Comparison of ENCODE assay signal across 13 cellular contexts in the genomic region with DNA sequence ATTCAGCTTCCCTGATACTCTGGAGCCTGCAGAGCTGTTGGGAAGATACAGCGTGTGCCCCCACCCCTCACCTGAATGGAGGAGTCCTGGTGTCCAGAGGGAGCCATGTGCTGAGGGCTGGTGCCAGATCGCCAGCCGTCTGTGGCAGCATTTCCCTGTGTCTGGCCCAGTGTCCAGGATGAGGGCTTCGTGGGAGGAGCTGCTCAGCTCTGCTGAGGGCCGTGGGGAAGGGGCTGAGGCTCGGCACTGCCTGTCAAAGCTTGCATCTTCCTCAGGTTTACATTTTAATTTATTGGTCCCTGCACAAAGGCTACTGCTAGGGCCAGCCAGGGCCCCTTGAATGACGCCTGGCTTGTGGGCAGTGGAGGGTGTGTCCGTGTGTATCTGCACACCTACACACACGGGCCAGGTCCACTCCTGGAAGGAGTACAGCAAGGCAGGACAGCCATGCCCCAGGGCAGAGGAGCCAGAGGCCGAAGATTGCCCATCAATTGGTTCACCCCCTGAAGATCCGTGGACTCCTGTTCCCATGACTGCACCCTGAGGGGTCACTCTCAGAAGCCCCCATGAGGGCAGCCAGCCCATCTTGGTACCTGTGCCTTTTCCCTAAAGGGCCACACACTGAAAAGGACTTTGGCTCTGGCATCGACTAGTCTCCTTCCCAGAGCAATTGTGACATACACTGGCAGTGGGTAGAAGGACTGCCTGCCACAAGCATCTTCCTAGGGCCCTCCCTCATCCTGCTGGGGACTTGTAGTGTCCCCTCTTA.
DNase-seq lines count a peak whose midpoint lies in the region; ATAC-seq and TF ChIP-seq lines count a peak whose summit lies in the region.
"Had no signal": no experiment of that assay in that cellular context is flagged by ENCODE, and none has a peak within 500 bp of the region (broad histone marks: within the 10 kb centered on the region; RNA-seq: fewer than 3 reads in every experiment).

No MANE protein-coding gene starts in this region.

- H3K27me3 Mint-ChIP-seq in stimulated activated naive CD8-positive, alpha-beta T cell treated with anti-CD3 and anti-CD28 coated beads, Interleukin-15, amount 100 ng/mL, for 72 hours: no peaks in the 10 kb centered on the region
- H3K27me3 Mint-ChIP-seq: CD4-positive, alpha-beta memory T cell had no signal

- H3K23ac ChIP-seq in neuronal stem cell (ENCODE audit: low read depth, low read length, poor library complexity): no peak overlapping the region

- H3K27me3 ChIP-seq in body of pancreas (no peaks in the 10 kb centered on the region), heart right ventricle (no peaks in the 10 kb centered on the region), neuronal stem cell (ENCODE audit: control insufficient read depth in 3 of 3, insufficient read depth in 3 of 3, low read depth in 1 of 3, low read length in 3 of 3) (peaks cover 0 to 3% (median 0%) of the 10 kb centered on the region in 3 experiments), upper lobe of right lung (no peaks in the 10 kb centered on the region)

- peak overlapping the region; percentile 40 for H2AK5ac ChIP-seq in neuronal stem cell (ENCODE audit: low read depth, low read length)

- no peak overlapping the region for H3K4me3 Mint-ChIP-seq in stimulated activated naive CD8-positive, alpha-beta T cell treated with anti-CD3 and anti-CD28 coated beads, Interleukin-15, amount 100 ng/mL, for 72 hours
- H3K4me3 Mint-ChIP-seq: CD4-positive, alpha-beta memory T cell had no signal

- H3K9me3 ChIP-seq in body of pancreas (no peaks in the 10 kb centered on the region), heart right ventricle (no peaks in the 10 kb centered on the region), neuronal stem cell (replicated peaks in 1 of 2; ENCODE audit: control insufficient read depth in 2 of 2, insufficient read depth in 1 of 2, low read depth in 1 of 2, low read length in 2 of 2) (no peaks in the 10 kb centered on the region), upper lobe of right lung (no peaks in the 10 kb centered on the region)
- H3K9me3 ChIP-seq: psoas muscle had no signal

- H3K36me3 ChIP-seq in body of pancreas (replicated peaks in 1 of 2; ENCODE audit: insufficient read depth in 1 of 2, low read depth in 2 of 2): no peaks in the 10 kb centered on the region
- H3K36me3 ChIP-seq in heart right ventricle: peaks cover 0 to 3% (median 0%) of the 10 kb centered on the region in 9 donors
- no peaks in the 10 kb centered on the region for H3K36me3 ChIP-seq in neuronal stem cell (replicated peaks in 1 of 2; ENCODE audit: control insufficient read depth in 2 of 2, insufficient read depth in 2 of 2, low read length in 2 of 2)
- H3K36me3 ChIP-seq in upper lobe of right lung: peaks cover under 1% of the 10 kb centered on the region

- H4K91ac ChIP-seq in neuronal stem cell (ENCODE audit: low read depth, low read length, poor library complexity): no peak overlapping the region

- H3K79me1 ChIP-seq in neuronal stem cell (ENCODE audit: low read depth, low read length): no peaks in the 10 kb centered on the region

- TF ChIP-seq CTCF in body of pancreas (IDR thresholded peaks at IDR 0.05) (no peak), heart right ventricle (IDR thresholded peaks at IDR 0.05) (no peak), upper lobe of right lung (IDR thresholded peaks at IDR 0.05) (no peak)

- no peaks in the 10 kb centered on the region for H3K9me3 Mint-ChIP-seq in stimulated activated naive CD8-positive, alpha-beta T cell treated with anti-CD3 and anti-CD28 coated beads, Interleukin-15, amount 100 ng/mL, for 72 hours
- H3K9me3 Mint-ChIP-seq: CD4-positive, alpha-beta memory T cell had no signal

- H3K4me1 Mint-ChIP-seq in stimulated activated naive CD8-positive, alpha-beta T cell treated with anti-CD3 and anti-CD28 coated beads, Interleukin-15, amount 100 ng/mL, for 72 hours: no peaks in the 10 kb centered on the region

- no peak overlapping the region for H3K27ac Mint-ChIP-seq in stimulated activated naive CD8-positive, alpha-beta T cell treated with anti-CD3 and anti-CD28 coated beads, Interleukin-15, amount 100 ng/mL, for 72 hours

- H3K9ac ChIP-seq in neuronal stem cell (ENCODE audit: low read depth, low read length, poor library complexity): no peak overlapping the region

- DNase-seq in body of pancreas (no peak), heart right ventricle (no peak), neuronal stem cell (ENCODE audit: low spot score) (no peak), upper lobe of right lung (no peak), A172 (ENCODE audit: low spot score) (no peak), COLO829 (ENCODE audit: low spot score) (no peak)
- no peak for DNase-seq in stimulated activated naive CD8-positive, alpha-beta T cell treated with anti-CD3 and anti-CD28 coated beads, Interleukin-15, amount 100 ng/mL, for 72 hours
- DNase-seq: activated CD4-positive, alpha-beta T cell treated with anti-CD3 and anti-CD28 coated beads, Interleukin-2, amount 50 U/mL, for 1 hour; CD4-positive, alpha-beta memory T cell; midbrain; psoas muscle; stimulated activated CD4-positive, alpha-beta T cell treated with anti-CD3 and anti-CD28 coated beads, Interleukin-2, amount 100 ng/mL, for 48 hours had no signal

- H3K4me2 ChIP-seq in neuronal stem cell (ENCODE audit: insufficient read depth, low read length, poor library complexity, severe bottlenecking): no peak overlapping the region

- H3K4me3 ChIP-seq in body of pancreas (no peak overlapping the region), heart right ventricle (no peak overlapping the region), neuronal stem cell (ENCODE audit: low read length in 2 of 2) (no peak overlapping the region), upper lobe of right lung (no peak overlapping the region)
- H3K4me3 ChIP-seq: K562, psoas muscle had no signal

- no peak overlapping the region for H3K14ac ChIP-seq in neuronal stem cell (ENCODE audit: low read length)

- H3K4ac ChIP-seq in neuronal stem cell (ENCODE audit: low read length): no peak overlapping the region

- no peak overlapping the region for H2BK5ac ChIP-seq in neuronal stem cell (ENCODE audit: low read length)

- no peak for TF ChIP-seq POLR2A in body of pancreas (IDR thresholded peaks at IDR 0.05)

- WGBS in body of pancreas, 2 donors: 35 to 58% methylated on average over 8 to 12 of the region's 12 CpGs
- 65% methylated on average over 12 of the region's 12 CpGs for WGBS in heart right ventricle, 2 donors
- WGBS in neuronal stem cell (ENCODE audit: extremely low coverage in 2 of 2, insufficient read length in 2 of 2, insufficient replicate concordance in 1 of 2), 2 donors: no CpG with 5 or more reads among the region's 12 CpGs

- ATAC-seq in body of pancreas (no peak), heart right ventricle (peak in 6 of 8 donors; percentile 25 to 59 (median 36)), upper lobe of right lung (peak; percentile 18)
- no peak for ATAC-seq in stimulated activated naive CD8-positive, alpha-beta T cell treated with anti-CD3 and anti-CD28 coated beads, Interleukin-15, amount 100 ng/mL, for 72 hours
- ATAC-seq: K562 had no signal

- H3K18ac ChIP-seq in neuronal stem cell (ENCODE audit: low read length): peak overlapping the region; percentile 23

- peak overlapping the region; percentile 2 for H2BK15ac ChIP-seq in neuronal stem cell (ENCODE audit: low read length)

- H3K27ac ChIP-seq in body of pancreas (peak overlapping the region in 3 of 4 donors; percentile 8 to 69 (median 26)), heart right ventricle (peak overlapping the region in 4 of 10 donors; percentile 1 to 48 (median 24)), neuronal stem cell (replicated peaks; ENCODE audit: low read length) (no peak overlapping the region), upper lobe of right lung (peak overlapping the region; percentile 36)
- H3K27ac ChIP-seq: psoas muscle had no signal

- peak overlapping the region; percentile 53 for H2AFZ ChIP-seq in neuronal stem cell (ENCODE audit: low read length)

- H2BK12ac ChIP-seq in neuronal stem cell (ENCODE audit: low read length): no peak overlapping the region

- H3K4me1 ChIP-seq in body of pancreas: peaks cover 22% of the 10 kb centered on the region
- H3K4me1 ChIP-seq in heart right ventricle: peaks cover 0 to 20% (median 10%) of the 10 kb centered on the region in 9 donors
- peaks cover 2 to 4% of the 10 kb centered on the region in 2 donors for H3K4me1 ChIP-seq in neuronal stem cell (ENCODE audit: control insufficient read depth in 2 of 2, insufficient read depth in 1 of 2, low read depth in 1 of 2, low read length in 2 of 2)
- H3K4me1 ChIP-seq in upper lobe of right lung: peaks cover 19% of the 10 kb centered on the region
- H3K4me1 ChIP-seq: psoas muscle had no signal

- intact Hi-C loops in body of pancreas (cut with DNase I) (loop anchor here (10.0 kb wide), 1 partner anchor 465 kb away; no protein-coding TSS in a partner anchor), heart right ventricle (cut with DNase I) (loop anchor here in 1 of 10 donors (10.0 kb wide), 1 partner anchor 475 kb away; no protein-coding TSS in a partner anchor), upper lobe of right lung (cut with DNase I) (loop anchor here (10.0 kb wide), 1 partner anchor 475 kb away; no protein-coding TSS in a partner anchor)

- no peak overlapping the region for H4K8ac ChIP-seq in neuronal stem cell (ENCODE audit: low read depth, low read length)

- no peak overlapping the region for H2BK120ac ChIP-seq in neuronal stem cell (ENCODE audit: low read depth, low read length)

Comparison
In these comparisons a context has a peak if more than half of its experiments do, and no peak if none do; other contexts are left out.
1. ATAC-seq: peak in heart right ventricle (6 of 8) and upper lobe of right lung (single experiment); none in body of pancreas (single experiment) and stimulated activated naive CD8-positive, alpha-beta T cell treated with anti-CD3 and anti-CD28 coated beads, Interleukin-15, amount 100 ng/mL, for 72 hours (single experiment).